ENCODE assay signal across 17 cellular contexts in genomic region chr4:40414673-40415072, GRCh38.
A peak's percentile ranks its signal among the peaks of the same experiment; 100 is the strongest.
DNase-seq lines count a peak whose midpoint lies in the region; ATAC-seq and TF ChIP-seq lines count a peak whose summit lies in the region.
"Had no signal": no experiment of that assay in that cellular context is flagged by ENCODE, and none has a peak within 500 bp of the region (broad histone marks: within the 10 kb centered on the region; RNA-seq: fewer than 3 reads in every experiment).

No MANE protein-coding gene starts in this region.

- H3K4me3 Mint-ChIP-seq in dendritic cell treated with granulocyte-macrophage colony-stimulating factor and Interleukin-4, amounts not matched to agents 40 ng/mL and 50 ng/mL, for 4 days = no peak overlapping the region
- H3K4me3 Mint-ChIP-seq in type B pancreatic cell = no peak overlapping the region
- H3K4me3 Mint-ChIP-seq: CD4-positive, alpha-beta memory T cell; GM23338; H9 had no signal

- TF ChIP-seq POLR2A in right lobe of liver (IDR thresholded peaks at IDR 0.05) = no peak

- H3K9me3 ChIP-seq in right lobe of liver = no peaks in the 10 kb centered on the region
- H3K9me3 ChIP-seq: A549 had no signal

- H3K27ac ChIP-seq in right lobe of liver = peak overlapping the region in 1 of 3 donors; percentile 2

- H3K36me3 ChIP-seq in right lobe of liver = no peaks in the 10 kb centered on the region

- WGBS in right lobe of liver (ENCODE audit: insufficient coverage, low coverage, low lambda C conversion rate, missing lambda C conversion rate) = 23% methylated on average over 3 of the region's 3 CpGs

- H3K4me3 ChIP-seq in right lobe of liver = no peak overlapping the region
- H3K4me3 ChIP-seq: A549, GM23338 had no signal

- H3K36me3 Mint-ChIP-seq in dendritic cell treated with granulocyte-macrophage colony-stimulating factor and Interleukin-4, amounts not matched to agents 40 ng/mL and 50 ng/mL, for 4 days (ENCODE audit: low read depth) = peaks cover 3% of the 10 kb centered on the region
- H3K36me3 Mint-ChIP-seq in type B pancreatic cell = peaks cover 11% of the 10 kb centered on the region
- H3K36me3 Mint-ChIP-seq: CD4-positive, alpha-beta memory T cell had no signal

- peak; percentile 51 to 74 (median 57) for ATAC-seq in right lobe of liver
- ATAC-seq: A549, GM23338, HCT116 had no signal

- peak overlapping the region; percentile 42 for H3K27ac Mint-ChIP-seq in dendritic cell treated with granulocyte-macrophage colony-stimulating factor and Interleukin-4, amounts not matched to agents 40 ng/mL and 50 ng/mL, for 4 days
- peak overlapping the region; percentile 14 for H3K27ac Mint-ChIP-seq in type B pancreatic cell
- H3K27ac Mint-ChIP-seq: CD4-positive, alpha-beta memory T cell; GM23338; H9 had no signal

- H3K4me1 ChIP-seq in right lobe of liver = peaks cover 0 to 42% (median 15%) of the 10 kb centered on the region in 4 donors

- peaks cover 3% of the 10 kb centered on the region for H3K27me3 Mint-ChIP-seq in dendritic cell treated with granulocyte-macrophage colony-stimulating factor and Interleukin-4, amounts not matched to agents 40 ng/mL and 50 ng/mL, for 4 days
- no peaks in the 10 kb centered on the region for H3K27me3 Mint-ChIP-seq in type B pancreatic cell

- no peaks in the 10 kb centered on the region for H3K9me3 Mint-ChIP-seq in dendritic cell treated with granulocyte-macrophage colony-stimulating factor and Interleukin-4, amounts not matched to agents 40 ng/mL and 50 ng/mL, for 4 days
- peaks cover 10% of the 10 kb centered on the region for H3K9me3 Mint-ChIP-seq in type B pancreatic cell

- H3K27me3 ChIP-seq in right lobe of liver = no peaks in the 10 kb centered on the region

- DNase-seq in ACHN (peak; percentile 10), right lobe of liver (peak in 1 of 3 donors; percentile 66), type B pancreatic cell (ENCODE audit: extremely low spot score, unreplicated experiment) (no peak), DMS79 treated with DMSO at 0.1 percent for 48 hours (lab: John Stamatoyannopoulos, UW) (no peak), NCI-H2227 (lab: John Stamatoyannopoulos, UW; ENCODE audit: unreplicated experiment) (no peak)
- no peak for DNase-seq in stimulated activated CD4-positive, alpha-beta T cell treated with anti-CD3 and anti-CD28 coated beads, Interleukin-4, amount 100 ng/mL, for 1 hour
- DNase-seq: 8988T; C1 segment of cervical spinal cord; CD4-positive, alpha-beta memory T cell; DMS 273 treated with DMSO at 0.1 percent for 48 hours; DMS79; GF-D8; H9 had no signal

- TF ChIP-seq CTCF in right lobe of liver (IDR thresholded peaks at IDR 0.05) (peak in 1 of 4 donors; percentile 20), type B pancreatic cell (conservative IDR thresholded peaks at IDR 0.05) (no peak)

- H3K4me1 Mint-ChIP-seq in dendritic cell treated with granulocyte-macrophage colony-stimulating factor and Interleukin-4, amounts not matched to agents 40 ng/mL and 50 ng/mL, for 4 days (ENCODE audit: low read depth) = peaks cover 6% of the 10 kb centered on the region
- peaks cover 4% of the 10 kb centered on the region for H3K4me1 Mint-ChIP-seq in type B pancreatic cell (ENCODE audit: unreplicated experiment)
- H3K4me1 Mint-ChIP-seq: CD4-positive, alpha-beta memory T cell; GM23338 had no signal

- intact Hi-C loops in dendritic cell treated with granulocyte-macrophage colony-stimulating factor and Interleukin-4, amounts not matched to agents 40 ng/mL and 50 ng/mL, for 4 days (cut with micrococcal nuclease) = no loop called here
- intact Hi-C loops in right lobe of liver (cut with DNase I) = no loop called here

- in situ Hi-C loops in ACHN (cut with HindIII; ENCODE audit: low pct_ligation_motif_present, low pct_unique_long_range_greater_than_20kb, low sequenced_read_pairs) = no loop called here
